Comparison of ENCODE assay signal across 1 cellular context in genomic region chr16:1784977-1785845, GRCh38.
TF ChIP-seq lines count a peak whose summit lies in the region.

No MANE protein-coding gene starts in this region.

TF ChIP-seq in IMR-90, 13 proteins besides CTCF, POLR2A, EP300 and RAD21:
- TF ChIP-seq ELK1 (IDR thresholded peaks at IDR 0.05; ENCODE audit: borderline replicate concordance, low read depth, low read length) (no peak), RFX5 (IDR thresholded peaks at IDR 0.05; ENCODE audit: low read depth, low read length) (no peak), BHLHE40 (IDR thresholded peaks at IDR 0.05; ENCODE audit: low read depth, low read length) (no peak), NFE2L2 (IDR thresholded peaks at IDR 0.05; ENCODE audit: low read depth, low read length) (no peak), USF2 (IDR thresholded peaks at IDR 0.05; ENCODE audit: low read depth, low read length) (no peak), MAFK (IDR thresholded peaks at IDR 0.05; ENCODE audit: low read depth, low read length) (no peak), CHD1 (IDR thresholded peaks at IDR 0.05; ENCODE audit: low read depth, low read length) (no peak), MAZ (IDR thresholded peaks at IDR 0.05; ENCODE audit: borderline replicate concordance, low read depth, low read length) (no peak), CEBPB (IDR thresholded peaks at IDR 0.05; ENCODE audit: low read depth, low read length) (no peak), RCOR1 (IDR thresholded peaks at IDR 0.05; ENCODE audit: insufficient replicate concordance, low read length) (no peak), SMC3 (IDR thresholded peaks at IDR 0.05; ENCODE audit: low read depth, low read length) (no peak), FOS (IDR thresholded peaks at IDR 0.05; ENCODE audit: low read depth, low read length) (no peak)
TF ChIP-seq in IMR-90: peak in this region for 0.
